14 cellular contexts compared by ENCODE assay signal in the genomic region with DNA sequence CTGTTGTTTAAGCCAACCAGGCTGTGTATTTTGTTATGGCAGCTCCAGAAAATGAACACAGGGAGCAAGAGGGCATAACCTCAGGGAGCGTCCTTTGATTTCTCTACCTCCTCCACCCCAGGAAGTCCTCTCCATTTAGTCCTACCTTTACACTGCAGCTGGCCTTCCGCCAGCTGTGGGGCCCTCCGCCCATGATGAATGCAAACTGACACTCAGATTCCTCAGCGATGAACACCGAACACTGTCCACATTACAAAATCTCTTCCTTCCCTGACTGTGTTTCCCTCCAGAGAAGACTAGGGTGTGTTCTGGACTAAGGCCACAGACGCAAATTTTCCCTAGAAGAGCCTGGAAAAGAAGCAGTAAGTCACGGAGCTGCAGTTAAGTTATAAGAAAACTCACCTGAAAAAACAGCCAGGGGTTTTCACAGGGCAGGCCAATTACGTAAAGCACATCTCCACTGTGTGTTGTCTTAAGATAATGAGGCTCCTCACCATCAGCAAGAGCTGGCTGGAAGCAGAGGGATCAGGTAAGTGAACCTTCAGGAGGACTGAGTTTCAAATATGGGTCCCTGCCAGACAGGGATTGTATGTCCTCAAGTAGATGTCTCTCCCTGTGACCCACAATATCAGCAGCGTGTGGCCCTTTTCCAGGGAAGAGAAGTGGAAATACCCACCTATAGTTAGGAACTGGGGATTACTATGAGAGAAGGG. TPM values are rescaled to one million over a fixed set of nuclear protein-coding genes. Genes with fewer than 3 reads are reported as not detected.
A peak's percentile ranks its signal among the peaks of the same experiment; 100 is the strongest.
DNase-seq lines count a peak whose midpoint lies in the region; ATAC-seq and TF ChIP-seq lines count a peak whose summit lies in the region.
"Had no signal": no experiment of that assay in that cellular context is flagged by ENCODE, and none has a peak within 500 bp of the region (broad histone marks: within the 10 kb centered on the region; RNA-seq: fewer than 3 reads in every experiment).

No MANE protein-coding gene starts in this region.

- H2AFZ ChIP-seq in parathyroid adenoma, result peak overlapping the region; percentile 61

- peaks cover 9% of the 10 kb centered on the region for H3K27me3 Mint-ChIP-seq in activated T-helper 2 cell treated with anti-CD3 and anti-CD28 coated beads, Interferon-gamma antibody, Interleukin-2, Interleukin-4, amounts not matched to agents 10 μg/mL and 5 μg/mL and 100 μg/mL, durations not matched to agents 14 hours and 24 hours and 36 hours (ENCODE audit: low read depth)

- no peaks in the 10 kb centered on the region for H3K36me3 ChIP-seq in parathyroid adenoma (ENCODE audit: control insufficient read depth, insufficient read depth, low read length)
- H3K36me3 ChIP-seq: WERI-Rb-1 had no signal

- H3K9me3 Mint-ChIP-seq in activated T-helper 2 cell treated with anti-CD3 and anti-CD28 coated beads, Interferon-gamma antibody, Interleukin-2, Interleukin-4, amounts not matched to agents 10 μg/mL and 5 μg/mL and 100 μg/mL, durations not matched to agents 14 hours and 24 hours and 36 hours, result no peaks in the 10 kb centered on the region

- no peaks in the 10 kb centered on the region for H3K9me3 ChIP-seq in parathyroid adenoma (ENCODE audit: control insufficient read depth, low read length)

- TF ChIP-seq CTCF in parathyroid adenoma (IDR thresholded peaks at IDR 0.05), result no peak

- no peak overlapping the region for H3K4me3 ChIP-seq in parathyroid adenoma (ENCODE audit: low read depth, low read length)

- no peaks in the 10 kb centered on the region for H3K27me3 ChIP-seq in parathyroid adenoma (ENCODE audit: control insufficient read depth, insufficient read depth, low read length)

- H3K27ac Mint-ChIP-seq in activated T-helper 2 cell treated with anti-CD3 and anti-CD28 coated beads, Interferon-gamma antibody, Interleukin-2, Interleukin-4, amounts not matched to agents 10 μg/mL and 5 μg/mL and 100 μg/mL, durations not matched to agents 14 hours and 24 hours and 36 hours, result no peak overlapping the region
- H3K27ac Mint-ChIP-seq: stimulated activated naive CD8-positive, alpha-beta T cell treated with anti-CD3 and anti-CD28 coated beads, Interleukin-15, amount 100 ng/mL, for 72 hours had no signal

- DNase-seq in DMS153 (lab: John Stamatoyannopoulos, UW) (peak; percentile 70), NCI-H69 (lab: John Stamatoyannopoulos, UW) (peak; percentile 82), inferior parietal cortex (ENCODE audit: extremely low spot score) (no peak), NCI-H345 (lab: John Stamatoyannopoulos, UW) (no peak)
- DNase-seq in activated T-helper 2 cell treated with anti-CD3 and anti-CD28 coated beads, Interferon-gamma antibody, Interleukin-2, Interleukin-4, amounts not matched to agents 10 μg/mL and 5 μg/mL and 100 μg/mL, durations not matched to agents 14 hours and 24 hours and 36 hours (ENCODE audit: low spot score), result no peak
- DNase-seq: activated T-cell treated with anti-CD3 and anti-CD28 coated beads, Interleukin-2, amount 50 U/mL, for 1 hour; kidney glomerular epithelial cell; NCI-H1930; stimulated activated CD4-positive, alpha-beta T cell treated with anti-CD3 and anti-CD28 coated beads, Interleukin-4, amount 100 ng/mL, for 1 hour; stimulated activated naive CD8-positive, alpha-beta T cell treated with anti-CD3 and anti-CD28 coated beads, Interleukin-15, amount 100 ng/mL, for 72 hours; WERI-Rb-1 had no signal

- H3K4me1 Mint-ChIP-seq in activated T-helper 2 cell treated with anti-CD3 and anti-CD28 coated beads, Interferon-gamma antibody, Interleukin-2, Interleukin-4, amounts not matched to agents 10 μg/mL and 5 μg/mL and 100 μg/mL, durations not matched to agents 14 hours and 24 hours and 36 hours (ENCODE audit: low read depth), result peaks cover 4% of the 10 kb centered on the region
- H3K4me1 Mint-ChIP-seq: stimulated activated naive CD8-positive, alpha-beta T cell treated with anti-CD3 and anti-CD28 coated beads, Interleukin-15, amount 100 ng/mL, for 72 hours had no signal

- no peak overlapping the region for H3K4me3 Mint-ChIP-seq in activated T-helper 2 cell treated with anti-CD3 and anti-CD28 coated beads, Interferon-gamma antibody, Interleukin-2, Interleukin-4, amounts not matched to agents 10 μg/mL and 5 μg/mL and 100 μg/mL, durations not matched to agents 14 hours and 24 hours and 36 hours (ENCODE audit: low read depth)
- H3K4me3 Mint-ChIP-seq: stimulated activated naive CD8-positive, alpha-beta T cell treated with anti-CD3 and anti-CD28 coated beads, Interleukin-15, amount 100 ng/mL, for 72 hours had no signal

- H3K9ac ChIP-seq in parathyroid adenoma, result no peak overlapping the region

- H3K79me2 ChIP-seq in parathyroid adenoma, result no peaks in the 10 kb centered on the region

- H3K36me3 Mint-ChIP-seq in activated T-helper 2 cell treated with anti-CD3 and anti-CD28 coated beads, Interferon-gamma antibody, Interleukin-2, Interleukin-4, amounts not matched to agents 10 μg/mL and 5 μg/mL and 100 μg/mL, durations not matched to agents 14 hours and 24 hours and 36 hours (ENCODE audit: low read depth), result no peaks in the 10 kb centered on the region

- intact Hi-C loops in activated T-helper 2 cell treated with anti-CD3 and anti-CD28 coated beads, Interferon-gamma antibody, Interleukin-2, Interleukin-4, amounts not matched to agents 10 μg/mL and 5 μg/mL and 100 μg/mL, durations not matched to agents 14 hours and 24 hours and 36 hours (cut with micrococcal nuclease), result no loop called here

- peak overlapping the region; percentile 71 for H3K27ac ChIP-seq in parathyroid adenoma
- H3K27ac ChIP-seq: WERI-Rb-1 had no signal

- ATAC-seq in esophagus mucosa, result peak; percentile 90
- no peak for ATAC-seq in HG03280 (IDR thresholded peaks at IDR 0.05; ENCODE audit: unreplicated experiment)
- ATAC-seq: stimulated activated naive CD8-positive, alpha-beta T cell treated with anti-CD3 and anti-CD28 coated beads, Interleukin-15, amount 100 ng/mL, for 72 hours had no signal

- H3K4me2 ChIP-seq in parathyroid adenoma (ENCODE audit: low read length), result no peak overlapping the region

- peaks cover 18% of the 10 kb centered on the region for H3K4me1 ChIP-seq in parathyroid adenoma

RNA-seq across cellular contexts. Expression of a gene that starts 46.3 kb away (rescaled TPM):
- 125 TPM for total RNA-seq in esophagus mucosa
- total RNA-seq in activated T-helper 2 cell treated with anti-CD3 and anti-CD28 coated beads, Interferon-gamma antibody, Interleukin-2, Interleukin-4, amounts not matched to agents 10 μg/mL and 5 μg/mL and 100 μg/mL, durations not matched to agents 14 hours and 24 hours and 36 hours, result 12.6 and 13.5 TPM in 2 replicates

Comparison
In these comparisons a context has a peak if more than half of its experiments do, and no peak if none do; other contexts are left out.
1. DNase-seq: peak in DMS153 (single experiment) and NCI-H69 (single experiment); none in inferior parietal cortex (single experiment), activated T-helper 2 cell treated with anti-CD3 and anti-CD28 coated beads, Interferon-gamma antibody, Interleukin-2, Interleukin-4, amounts not matched to agents 10 μg/mL and 5 μg/mL and 100 μg/mL, durations not matched to agents 14 hours and 24 hours and 36 hours (single experiment) and NCI-H345 (single experiment).